In the genomic region with DNA sequence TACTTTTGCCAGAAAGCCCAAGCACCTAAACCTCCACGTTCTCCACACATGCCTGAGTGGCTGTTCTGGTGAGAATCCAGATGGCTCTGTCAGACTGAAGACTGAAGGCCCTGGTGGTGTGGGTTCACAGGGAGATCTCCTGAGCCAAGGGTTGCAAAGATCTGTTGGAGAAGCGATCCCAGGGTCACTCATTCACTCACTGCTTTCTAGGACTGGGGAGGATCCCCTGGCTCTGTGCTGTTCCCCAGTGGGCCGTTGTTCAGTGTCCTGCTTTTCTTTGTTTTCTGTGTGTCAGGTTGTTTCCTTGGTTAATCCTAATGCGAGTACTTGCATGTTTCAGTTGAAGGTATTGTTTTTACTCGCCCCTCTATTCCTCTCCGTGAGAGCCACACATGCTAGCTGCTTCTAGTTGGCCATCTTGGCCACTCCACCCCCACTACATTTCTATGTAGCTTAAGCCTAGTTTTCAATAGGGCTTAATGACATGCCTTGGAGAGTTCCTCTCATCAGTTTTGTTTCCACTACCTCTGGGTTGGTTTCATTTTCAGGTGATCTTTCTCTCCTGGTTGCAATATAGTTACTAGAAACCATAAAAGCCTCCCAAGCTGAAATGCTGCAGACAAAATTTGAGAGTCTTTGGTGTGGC, we compare ENCODE assay signal across 8 cellular contexts.
DNase-seq lines count a peak whose midpoint lies in the region; ATAC-seq and TF ChIP-seq lines count a peak whose summit lies in the region.

No MANE protein-coding gene starts in this region.

- no peaks in the 10 kb centered on the region for H3K79me2 ChIP-seq in Karpas-422 (ENCODE audit: low read length)

- no peaks in the 10 kb centered on the region for H3K27me3 ChIP-seq in endodermal cell (ENCODE audit: control insufficient read depth, insufficient read depth, low read length, poor library complexity, severe bottlenecking)
- no peaks in the 10 kb centered on the region for H3K27me3 ChIP-seq in Karpas-422 (ENCODE audit: low read length)

- 88 to 95% methylated on average over 5 to 6 of the region's 6 CpGs for WGBS in endodermal cell (ENCODE audit: insufficient coverage in 1 of 2, insufficient read length in 1 of 2), 2 experiments

- H3K4me1 ChIP-seq in endodermal cell (ENCODE audit: control insufficient read depth, insufficient read depth, low read length) (peaks cover 3% of the 10 kb centered on the region), Karpas-422 (ENCODE audit: low read length) (no peaks in the 10 kb centered on the region)

- no peak overlapping the region for H3K4me3 Mint-ChIP-seq in endodermal cell

- H3K4me2 ChIP-seq in Karpas-422 (ENCODE audit: low read depth, low read length, poor library complexity, severe bottlenecking), result no peak overlapping the region

- H3K9me2 ChIP-seq in Karpas-422 (replicated peaks; ENCODE audit: insufficient read depth, low read length), result no peaks in the 10 kb centered on the region

- H3K4me3 ChIP-seq in endodermal cell (ENCODE audit: low read length) (no peak overlapping the region), Karpas-422 (ENCODE audit: low read length) (no peak overlapping the region)

- TF ChIP-seq CTCF in endodermal cell (conservative IDR thresholded peaks at IDR 0.05), result no peak

- H2AFZ ChIP-seq in Karpas-422 (ENCODE audit: low read length), result no peak overlapping the region

- no peak overlapping the region for H3K9ac ChIP-seq in endodermal cell (ENCODE audit: extremely low read depth, low read length, poor library complexity, severe bottlenecking)
- no peak overlapping the region for H3K9ac ChIP-seq in Karpas-422 (ENCODE audit: low read length)

- ATAC-seq in GM18502 (IDR thresholded peaks at IDR 0.05; ENCODE audit: poor library complexity, unreplicated experiment) (peak; percentile 95), GM21381 (IDR thresholded peaks at IDR 0.05; ENCODE audit: unreplicated experiment) (peak; percentile 95), HG03460 (IDR thresholded peaks at IDR 0.05; ENCODE audit: unreplicated experiment) (peak; percentile 96)

- no peaks in the 10 kb centered on the region for H3K36me3 ChIP-seq in endodermal cell (ENCODE audit: control insufficient read depth, insufficient read depth, low read length)
- no peaks in the 10 kb centered on the region for H3K36me3 ChIP-seq in Karpas-422 (ENCODE audit: insufficient read depth, low read length)

- H3K9me3 ChIP-seq in endodermal cell (ENCODE audit: control insufficient read depth, low read length) (no peaks in the 10 kb centered on the region), Karpas-422 (ENCODE audit: low read length) (no peaks in the 10 kb centered on the region)

- no peaks in the 10 kb centered on the region for H4K20me1 ChIP-seq in Karpas-422 (ENCODE audit: insufficient read depth, low read depth, low read length)

- H3K9me3 Mint-ChIP-seq in endodermal cell, result no peaks in the 10 kb centered on the region

- no peaks in the 10 kb centered on the region for H3K36me3 Mint-ChIP-seq in endodermal cell (ENCODE audit: low read depth)

- DNase-seq in germinal center (ENCODE audit: low spot score) (peak; percentile 9), endodermal cell (no peak), SIG-M5 (lab: John Stamatoyannopoulos, UW) (no peak), Karpas-422 (no peak), NCI-H146 treated with DMSO at 0.1 percent for 48 hours (lab: John Stamatoyannopoulos, UW; ENCODE audit: unreplicated experiment) (no peak)

- no peaks in the 10 kb centered on the region for H3K27me3 Mint-ChIP-seq in endodermal cell (ENCODE audit: insufficient read depth)

- H3K27ac ChIP-seq in endodermal cell (ENCODE audit: low read depth, low read length) (no peak overlapping the region), Karpas-422 (ENCODE audit: low read length) (no peak overlapping the region)

- H3K4me1 Mint-ChIP-seq in endodermal cell, result peaks cover 4% of the 10 kb centered on the region

- no peak overlapping the region for H3K27ac Mint-ChIP-seq in endodermal cell
